Comparison of ENCODE assay signal across 35 cellular contexts in genomic region chr17:77505460-77505769, GRCh38.
"Had no signal": no experiment of that assay in that cellular context is flagged by ENCODE, and none has a peak within 500 bp of the region (broad histone marks: within the 10 kb centered on the region; RNA-seq: fewer than 3 reads in every experiment).

No MANE protein-coding gene starts in this region.

- H3K9me3 ChIP-seq: adrenal gland, body of pancreas, breast epithelium, MG63, SK-N-SH had no signal

- H3K36me3 ChIP-seq: breast epithelium had no signal

- H3K9me3 Mint-ChIP-seq: activated CD4-positive, alpha-beta memory T cell treated with anti-CD3 and anti-CD28 coated beads for 36 hours; activated naive CD4-positive, alpha-beta T cell treated with anti-CD3 and anti-CD28 coated beads, Interleukin-2, amount 50 U/mL, for 72 hours; activated T-cell treated with anti-CD3 and anti-CD28 coated beads, Interleukin-2, amount 50 U/mL, for 4 hours; activated T-helper 1 cell treated with anti-CD3 and anti-CD28 coated beads, Interleukin-12 subunit alpha, Interleukin-12 subunit beta, Interleukin-2, Interleukin-4 antibody, amounts not matched to agents 30 ng/mL and 10 ng/mL and 1 ng/mL, durations not matched to agents 14 hours and 24 hours and 36 hours; T-helper 1 cell treated with Interleukin-12 subunit alpha and Interleukin-12 subunit beta and Interleukin-4 antibody, amounts not matched to agents 30 μg/mL and 1 μg/mL, for 36 hours; T-helper 2 cell treated with Interferon-gamma antibody and Interleukin-4, amounts not matched to agents 5 μg/mL and 100 μg/mL, for 36 hours; WTC11 had no signal

- H3K27ac ChIP-seq: adrenal gland, body of pancreas, breast epithelium, SJSA1 had no signal

- H3K9ac ChIP-seq: SK-N-SH had no signal

- H3K27ac Mint-ChIP-seq: activated CD4-positive, alpha-beta memory T cell treated with anti-CD3 and anti-CD28 coated beads for 36 hours; activated CD4-positive, alpha-beta T cell treated with anti-CD3 and anti-CD28 coated beads for 36 hours; activated naive CD4-positive, alpha-beta T cell treated with anti-CD3 and anti-CD28 coated beads, Interleukin-2, amount 50 U/mL, for 72 hours; activated T-helper 1 cell treated with anti-CD3 and anti-CD28 coated beads, Interleukin-12 subunit alpha, Interleukin-12 subunit beta, Interleukin-2, Interleukin-4 antibody, amounts not matched to agents 30 ng/mL and 10 ng/mL and 1 ng/mL, durations not matched to agents 14 hours and 24 hours and 36 hours; T-helper 1 cell treated with Interleukin-12 subunit alpha and Interleukin-12 subunit beta and Interleukin-4 antibody, amounts not matched to agents 30 μg/mL and 1 μg/mL, for 36 hours; T-helper 2 cell treated with Interferon-gamma antibody and Interleukin-4, amounts not matched to agents 5 μg/mL and 100 μg/mL, for 36 hours; WTC11 had no signal

- H3K4me3 ChIP-seq: adrenal gland, body of pancreas, breast epithelium, MG63, SJSA1 had no signal

- ATAC-seq: activated CD4-positive, alpha-beta T cell treated with anti-CD3 and anti-CD28 coated beads for 36 hours; activated CD4-positive, CD25-positive, alpha-beta regulatory T cell treated with anti-CD3 and anti-CD28 coated beads, Interleukin-2, amount 50 U/mL, for 24 hours; activated naive CD4-positive, alpha-beta T cell treated with anti-CD3 and anti-CD28 coated beads, Interleukin-2, amount 50 U/mL, for 72 hours; activated T-cell treated with anti-CD3 and anti-CD28 coated beads, Interleukin-2, amount 50 U/mL, for 4 hours; body of pancreas; Panc1; WTC11 had no signal

- H3K27me3 ChIP-seq: adrenal gland, body of pancreas, breast epithelium, MG63, SJSA1 had no signal

- FAIRE-seq: astrocyte, TTC549 had no signal

- H3K27me3 Mint-ChIP-seq: activated CD4-positive, alpha-beta memory T cell treated with anti-CD3 and anti-CD28 coated beads for 36 hours; activated CD4-positive, alpha-beta T cell treated with anti-CD3 and anti-CD28 coated beads for 36 hours had no signal

- H3K4me3 Mint-ChIP-seq: activated CD4-positive, alpha-beta memory T cell treated with anti-CD3 and anti-CD28 coated beads for 36 hours; activated CD4-positive, alpha-beta T cell treated with anti-CD3 and anti-CD28 coated beads for 36 hours; activated T-cell treated with anti-CD3 and anti-CD28 coated beads, Interleukin-2, amount 50 U/mL, for 4 hours; activated T-helper 1 cell treated with anti-CD3 and anti-CD28 coated beads, Interleukin-12 subunit alpha, Interleukin-12 subunit beta, Interleukin-2, Interleukin-4 antibody, amounts not matched to agents 30 ng/mL and 10 ng/mL and 1 ng/mL, durations not matched to agents 14 hours and 24 hours and 36 hours; T-helper 1 cell treated with Interleukin-12 subunit alpha and Interleukin-12 subunit beta and Interleukin-4 antibody, amounts not matched to agents 30 μg/mL and 1 μg/mL, for 36 hours; T-helper 2 cell treated with Interferon-gamma antibody and Interleukin-4, amounts not matched to agents 5 μg/mL and 100 μg/mL, for 36 hours; WTC11 had no signal

- H3K4me1 Mint-ChIP-seq: activated CD4-positive, alpha-beta T cell treated with anti-CD3 and anti-CD28 coated beads for 36 hours had no signal

- H3K4me2 ChIP-seq: SK-N-SH had no signal

- H3K4me1 ChIP-seq: adrenal gland, body of pancreas, breast epithelium, SJSA1 had no signal

- DNase-seq: activated CD4-positive, alpha-beta T cell treated with anti-CD3 and anti-CD28 coated beads for 36 hours; activated CD4-positive, alpha-beta T cell treated with anti-CD3 and anti-CD28 coated beads, Interleukin-2, amount 50 U/mL, for 1 hour; activated CD8-positive, alpha-beta memory T cell treated with anti-CD3 and anti-CD28 coated beads, Interleukin-2, amount 50 U/mL, for 4 hours; activated naive CD4-positive, alpha-beta T cell; activated T-cell treated with anti-CD3 and anti-CD28 coated beads for 4 hours; activated T-cell treated with anti-CD3 and anti-CD28 coated beads, Interleukin-2, amount 50 U/mL, for 4 hours; body of pancreas; caudate nucleus; IMR-90; Karpas-422; KBM-7; MG63; NCI-H1048; NCI-H1105 treated with DMSO at 0.1 percent for 48 hours; NCI-H1436; NCI-H1694; NCI-H1930; NCI-H2081 treated with DMSO at 0.1 percent for 48 hours; NCI-H345; NCI-H524 treated with DMSO at 0.1 percent for 48 hours; SHP77 treated with DMSO at 0.1 percent for 48 hours had no signal
